Comparison of ENCODE assay signal across 28 cellular contexts in the genomic region with DNA sequence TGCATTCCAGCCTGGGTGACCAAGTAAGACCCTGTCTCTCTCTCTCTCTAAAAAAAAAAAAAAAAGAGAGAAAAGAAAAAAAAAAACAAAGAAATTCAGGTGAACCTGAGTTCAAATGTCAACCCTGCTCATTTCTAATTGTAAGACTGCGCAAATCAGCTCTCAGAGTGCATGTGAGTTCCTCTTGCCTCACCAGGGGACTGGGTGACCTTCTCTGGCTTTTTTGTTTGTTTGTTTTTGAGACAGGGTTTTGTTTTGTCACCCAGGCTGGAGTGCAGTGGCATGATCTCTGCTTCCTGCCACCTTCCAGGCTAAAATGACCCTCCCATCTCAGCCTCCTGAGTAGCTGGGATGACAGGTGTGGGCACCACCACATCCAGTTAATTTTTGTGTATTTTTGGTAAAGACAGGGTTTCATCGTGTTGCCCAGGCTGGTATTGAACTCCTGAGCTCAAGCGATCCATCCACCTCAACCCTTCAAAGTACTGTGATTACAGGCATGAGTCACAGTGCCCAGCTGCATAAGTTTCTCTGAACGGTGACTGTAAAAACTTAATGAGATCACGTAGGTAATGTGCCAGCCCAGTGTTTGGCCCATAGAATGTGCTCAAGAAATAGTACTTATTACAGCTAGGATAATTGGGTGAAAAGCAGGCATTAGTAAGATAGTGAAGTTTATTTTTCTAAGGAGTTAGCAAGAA. TPM values are rescaled to one million over a fixed set of nuclear protein-coding genes. Genes with fewer than 3 reads are reported as not detected.
DNase-seq lines count a peak whose midpoint lies in the region; ATAC-seq and TF ChIP-seq lines count a peak whose summit lies in the region.
"Had no signal": no experiment of that assay in that cellular context is flagged by ENCODE, and none has a peak within 500 bp of the region (broad histone marks: within the 10 kb centered on the region; RNA-seq: fewer than 3 reads in every experiment).

No MANE protein-coding gene starts in this region.

- H3K27ac Mint-ChIP-seq in activated T-cell treated with anti-CD3 and anti-CD28 coated beads, Interleukin-2, amount 50 U/mL, for 24 hours: no peak overlapping the region
- H3K27ac Mint-ChIP-seq: effector memory CD8-positive, alpha-beta T cell; nephron; progenitor cell of endocrine pancreas; T-cell had no signal

- H3K27me3 ChIP-seq in thyroid gland: no peaks in the 10 kb centered on the region
- H3K27me3 ChIP-seq: BLaER1 treated with 17β-estradiol and CSF1 and Interleukin-3, amounts not matched to agents 10 nM and 100 nM; upper lobe of left lung had no signal

- no peak overlapping the region for H3K27ac ChIP-seq in thyroid gland
- H3K27ac ChIP-seq: 22Rv1; BLaER1 treated with 17β-estradiol and CSF1 and Interleukin-3, amounts not matched to agents 10 nM and 100 nM; KMS-11; stomach; upper lobe of left lung had no signal

- peak; percentile 31 for DNase-seq in DMS53 (lab: John Stamatoyannopoulos, UW)
- no peak for DNase-seq in DMS53 treated with DMSO at 0.1 percent for 48 hours (lab: John Stamatoyannopoulos, UW; ENCODE audit: unreplicated experiment)
- DNase-seq in T1000 (lab: John Stamatoyannopoulos, UW): peak; percentile 36
- DNase-seq in fibroblast of villous mesenchyme (ENCODE audit: low read depth): peak; percentile 23
- DNase-seq in thyroid gland: peak; percentile 16 to 51
- no peak for DNase-seq in epidermal melanocyte (ENCODE audit: insufficient read length, low spot score)
- no peak for DNase-seq in activated T-cell treated with anti-CD3 and anti-CD28 coated beads, Interleukin-2, amount 50 U/mL, for 24 hours
- DNase-seq: activated CD4-positive, alpha-beta T cell treated with anti-CD3 and anti-CD28 coated beads, Interleukin-2, amount 50 U/mL, for 4 hours; activated naive CD4-positive, alpha-beta T cell; activated T-cell treated with anti-CD3 and anti-CD28 coated beads for 4 hours; anterior cingulate cortex; effector memory CD8-positive, alpha-beta T cell; NCI-H1436; NCI-H524 treated with DMSO at 0.1 percent for 48 hours; SHP77; small intestine; stimulated activated CD4-positive, alpha-beta T cell treated with anti-CD3 and anti-CD28 coated beads, Interleukin-2, amount 100 ng/mL, for 48 hours; stomach; T-cell; upper lobe of left lung had no signal

- 55 to 67% methylated on average over 5 of the region's 5 CpGs for WGBS in thyroid gland, 2 donors

- TF ChIP-seq CTCF in fibroblast of villous mesenchyme (IDR thresholded peaks at IDR 0.05; ENCODE audit: insufficient read depth, low read depth, low read length): no peak
- no peak for TF ChIP-seq CTCF in thyroid gland (IDR thresholded peaks at IDR 0.05)

- no peaks in the 10 kb centered on the region for H3K36me3 Mint-ChIP-seq in activated T-cell treated with anti-CD3 and anti-CD28 coated beads, Interleukin-2, amount 50 U/mL, for 24 hours (ENCODE audit: low read depth)
- H3K36me3 Mint-ChIP-seq: mesothelial cell of epicardium, T-cell had no signal

- H3K36me3 ChIP-seq in thyroid gland: no peaks in the 10 kb centered on the region
- H3K36me3 ChIP-seq: BLaER1 treated with 17β-estradiol and CSF1 and Interleukin-3, amounts not matched to agents 10 nM and 100 nM; stomach; upper lobe of left lung had no signal

- intact Hi-C loops in thyroid gland (cut with DNase I): no loop called here

- ATAC-seq in GM21576 (IDR thresholded peaks at IDR 0.05; ENCODE audit: unreplicated experiment): no peak
- ATAC-seq: effector memory CD8-positive, alpha-beta T cell; GM12878; T-cell had no signal

- H3K9me3 ChIP-seq in thyroid gland: no peaks in the 10 kb centered on the region
- H3K9me3 ChIP-seq: BLaER1 treated with 17β-estradiol and CSF1 and Interleukin-3, amounts not matched to agents 10 nM and 100 nM; stomach; upper lobe of left lung had no signal

- TF ChIP-seq POLR2A in thyroid gland (IDR thresholded peaks at IDR 0.05): no peak

- H3K4me1 ChIP-seq in thyroid gland: peaks cover 5 to 6% of the 10 kb centered on the region in 2 donors

- no peak overlapping the region for H3K4me3 Mint-ChIP-seq in activated T-cell treated with anti-CD3 and anti-CD28 coated beads, Interleukin-2, amount 50 U/mL, for 24 hours
- H3K4me3 Mint-ChIP-seq: effector memory CD8-positive, alpha-beta T cell; mesothelial cell of epicardium; nephron; T-cell had no signal

- H3K4me1 Mint-ChIP-seq in activated T-cell treated with anti-CD3 and anti-CD28 coated beads, Interleukin-2, amount 50 U/mL, for 24 hours (ENCODE audit: low read depth): peaks cover 6% of the 10 kb centered on the region
- H3K4me1 Mint-ChIP-seq: nephron had no signal

- H3K4me3 ChIP-seq in fibroblast of villous mesenchyme (ENCODE audit: low read depth, low read length) (no peak overlapping the region), thyroid gland (replicated peaks in 1 of 3) (no peak overlapping the region)
- H3K4me3 ChIP-seq: BLaER1 treated with 17β-estradiol and CSF1 and Interleukin-3, amounts not matched to agents 10 nM and 100 nM; GM12878; stomach; upper lobe of left lung had no signal

- peaks cover 37% of the 10 kb centered on the region for H3K27me3 Mint-ChIP-seq in activated T-cell treated with anti-CD3 and anti-CD28 coated beads, Interleukin-2, amount 50 U/mL, for 24 hours

- H3K9me3 Mint-ChIP-seq in activated T-cell treated with anti-CD3 and anti-CD28 coated beads, Interleukin-2, amount 50 U/mL, for 24 hours: no peaks in the 10 kb centered on the region
- H3K9me3 Mint-ChIP-seq: effector memory CD8-positive, alpha-beta T cell; mesothelial cell of epicardium; nephron; T-cell had no signal

RNA-seq across cellular contexts. Expression of a gene that starts 45.3 kb away (rescaled TPM):
- total RNA-seq in fibroblast of villous mesenchyme: 25.9 and 62.8 TPM in 2 replicates
- under 1 TPM; 0.22 to 0.92 (median 0.53) TPM for total RNA-seq in thyroid gland

Comparison
In these comparisons a context has a peak if more than half of its experiments do, and no peak if none do; other contexts are left out.
1. DNase-seq: peak in DMS53 (single experiment), T1000 (single experiment), fibroblast of villous mesenchyme (single experiment) and thyroid gland (2 of 2); none in DMS53 treated with DMSO at 0.1 percent for 48 hours (single experiment), epidermal melanocyte (single experiment) and activated T-cell treated with anti-CD3 and anti-CD28 coated beads, Interleukin-2, amount 50 U/mL, for 24 hours (single experiment).
2. RNA of a gene that starts 45.3 kb away (total RNA-seq): 25.9 to 62.8 TPM in fibroblast of villous mesenchyme; 0.22 to 0.92 TPM in thyroid gland; every median in the first group is over 10 times any median in the second.